Comparison of ENCODE assay signal across 8 cellular contexts in the genomic region with DNA sequence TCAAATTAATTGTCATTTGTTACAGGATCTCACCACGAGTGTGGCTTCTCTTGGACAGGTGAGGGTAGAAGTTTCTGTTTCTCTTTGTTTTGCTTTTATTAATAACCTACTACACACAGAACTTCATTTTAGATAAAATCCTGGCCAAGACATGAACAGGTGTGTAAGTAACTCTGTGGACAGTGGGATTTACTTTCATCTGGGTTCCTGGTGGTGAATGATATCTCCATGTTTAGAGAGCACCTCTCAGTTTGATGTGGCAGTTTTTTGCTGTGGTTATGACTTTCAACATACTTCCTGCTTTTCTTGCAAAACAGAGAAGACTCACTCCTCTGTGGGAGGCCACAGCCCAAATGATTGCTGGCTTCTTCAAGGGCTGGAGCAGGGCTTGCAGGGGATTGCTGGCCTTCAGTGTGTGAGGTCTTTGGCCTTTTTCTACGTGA.
DNase-seq lines count a peak whose midpoint lies in the region; ATAC-seq and TF ChIP-seq lines count a peak whose summit lies in the region.

No MANE protein-coding gene starts in this region.

- peaks cover 0 to 14% (median 8%) of the 10 kb centered on the region in 3 donors for H3K36me3 Mint-ChIP-seq in naive thymus-derived CD8-positive, alpha-beta T cell

- peaks cover 17 to 83% (median 35%) of the 10 kb centered on the region in 4 donors for H3K4me1 Mint-ChIP-seq in naive thymus-derived CD8-positive, alpha-beta T cell

- H3K4me1 ChIP-seq in ascending aorta, result no peaks in the 10 kb centered on the region

- no peaks in the 10 kb centered on the region for H3K9me3 ChIP-seq in ascending aorta

- peak overlapping the region; percentile 65 to 71 for H3K27ac ChIP-seq in ascending aorta

- peaks cover 0 to 6% (median 1%) of the 10 kb centered on the region in 5 donors for H3K27me3 Mint-ChIP-seq in naive thymus-derived CD8-positive, alpha-beta T cell

- POLR2A ChIA-PET in naive thymus-derived CD8-positive, alpha-beta T cell (lab: Charles Lee), result interaction anchor here (0.9 kb wide), 1 partner anchor 160 kb away, joined by 3 read pairs; no protein-coding TSS in a partner anchor

- peaks cover 0 to 13% (median 6%) of the 10 kb centered on the region in 9 donors for H3K9me3 Mint-ChIP-seq in naive thymus-derived CD8-positive, alpha-beta T cell

- ATAC-seq in GM21786 (IDR thresholded peaks at IDR 0.05; ENCODE audit: unreplicated experiment), result peak; percentile 50
- ATAC-seq in naive thymus-derived CD8-positive, alpha-beta T cell, result peak; percentile 93 to 94

- H3K4me3 Mint-ChIP-seq in naive thymus-derived CD8-positive, alpha-beta T cell, result peak overlapping the region; percentile 16 to 84 (median 73)

- H3K27ac Mint-ChIP-seq in naive thymus-derived CD8-positive, alpha-beta T cell, result peak overlapping the region in 9 of 10 donors; percentile 15 to 97 (median 75)

- intact Hi-C loops in ascending aorta (cut with DNase I), result no loop called here

- no peaks in the 10 kb centered on the region for H3K36me3 ChIP-seq in ascending aorta

- H3K4me3 ChIP-seq in ascending aorta, result no peak overlapping the region

- TF ChIP-seq CTCF in ascending aorta (IDR thresholded peaks at IDR 0.05), result no peak

- H3K27me3 ChIP-seq in ascending aorta, result no peaks in the 10 kb centered on the region

- DNase-seq in EL (peak; percentile 61), NOMO-1 treated with dmso at 0.1 percent for 144 hours (lab: John Stamatoyannopoulos, UW; ENCODE audit: unreplicated experiment) (peak; percentile 94), ascending aorta (ENCODE audit: low spot score in 2 of 2) (peak in 1 of 2 donors; percentile 76), cerebellum (ENCODE audit: low spot score) (no peak), NCI-H69 (lab: John Stamatoyannopoulos, UW) (no peak), T1000 (lab: John Stamatoyannopoulos, UW) (no peak)
- DNase-seq in naive thymus-derived CD8-positive, alpha-beta T cell, result peak in 6 of 10 donors; percentile 9 to 66 (median 55)

Comparison
In these comparisons a context has a peak if more than half of its experiments do, and no peak if none do; other contexts are left out.
1. DNase-seq: peak in EL (single experiment), NOMO-1 treated with dmso at 0.1 percent for 144 hours (single experiment) and naive thymus-derived CD8-positive, alpha-beta T cell (6 of 10); none in cerebellum (single experiment), NCI-H69 (single experiment) and T1000 (single experiment).